In genomic region chr2:224063308-224063648, GRCh38 we compare ENCODE assay signal across 1 cellular context.
TF ChIP-seq lines count a peak whose summit lies in the region.

No MANE protein-coding gene starts in this region.

TF ChIP-seq in WTC11, 78 proteins besides CTCF, POLR2A, EP300 and RAD21 (continued from another document):
- no peak for TF ChIP-seq ATF3 (CRISPR knock-in tag; conservative IDR thresholded peaks at IDR 0.05)
- no peak for TF ChIP-seq CBFB (CRISPR knock-in tag; IDR thresholded peaks at IDR 0.05; ENCODE audit: low read depth)
- TF ChIP-seq ZNF416 (CRISPR knock-in tag; IDR thresholded peaks at IDR 0.05) = no peak
- no peak for TF ChIP-seq HMGA2 (CRISPR knock-in tag; IDR thresholded peaks at IDR 0.05)
- TF ChIP-seq CDX4 (CRISPR knock-in tag; IDR thresholded peaks at IDR 0.05; ENCODE audit: borderline replicate concordance) = no peak
- no peak for TF ChIP-seq PREB (CRISPR knock-in tag; IDR thresholded peaks at IDR 0.05; ENCODE audit: borderline replicate concordance)
